Comparison of ENCODE assay signal across 8 cellular contexts in the genomic region with DNA sequence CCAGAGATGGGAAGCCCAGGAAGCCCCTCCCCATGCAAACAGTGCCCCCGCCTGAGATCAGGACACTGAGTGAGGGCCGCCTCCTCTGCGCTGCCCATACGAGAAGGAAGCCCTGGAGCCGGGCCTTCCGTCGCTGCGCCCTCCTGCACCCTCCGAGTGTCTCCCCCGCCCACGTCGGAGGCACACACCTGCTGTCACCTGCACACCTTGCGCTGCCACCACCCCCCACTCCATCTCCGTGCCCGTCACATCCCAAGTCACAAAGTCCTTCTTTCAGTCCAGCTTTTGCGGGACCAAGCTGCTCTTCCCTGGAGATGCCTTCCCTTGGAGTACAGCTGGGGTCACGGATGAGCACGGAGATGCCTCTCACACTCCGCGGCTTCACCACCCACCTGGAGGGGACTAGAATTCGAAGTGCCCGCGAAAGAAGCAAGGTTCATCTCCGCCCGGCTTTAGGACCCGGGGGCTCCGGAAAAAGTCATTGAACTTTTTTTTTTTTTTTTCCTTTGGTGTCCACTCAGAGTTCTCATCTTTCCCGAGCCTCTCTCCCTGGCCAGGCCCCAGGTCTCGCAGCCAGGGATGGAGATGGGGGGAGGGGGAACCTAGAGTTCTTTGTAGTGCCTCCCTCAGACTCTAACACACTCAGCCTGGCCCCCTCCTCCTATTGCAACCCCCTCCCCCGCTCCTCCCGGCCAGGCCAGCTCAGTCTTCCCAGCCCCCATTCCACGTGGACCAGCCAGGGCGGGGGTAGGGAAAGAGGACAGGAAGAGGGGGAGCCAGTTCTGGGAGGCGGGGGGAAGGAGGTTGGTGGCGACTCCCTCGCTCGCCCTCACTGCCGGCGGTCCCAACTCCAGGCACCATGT. TPM values are rescaled to one million over a fixed set of nuclear protein-coding genes. Genes with fewer than 3 reads are reported as not detected.
DNase-seq lines count a peak whose midpoint lies in the region; ATAC-seq and TF ChIP-seq lines count a peak whose summit lies in the region.

A gene with protein sequence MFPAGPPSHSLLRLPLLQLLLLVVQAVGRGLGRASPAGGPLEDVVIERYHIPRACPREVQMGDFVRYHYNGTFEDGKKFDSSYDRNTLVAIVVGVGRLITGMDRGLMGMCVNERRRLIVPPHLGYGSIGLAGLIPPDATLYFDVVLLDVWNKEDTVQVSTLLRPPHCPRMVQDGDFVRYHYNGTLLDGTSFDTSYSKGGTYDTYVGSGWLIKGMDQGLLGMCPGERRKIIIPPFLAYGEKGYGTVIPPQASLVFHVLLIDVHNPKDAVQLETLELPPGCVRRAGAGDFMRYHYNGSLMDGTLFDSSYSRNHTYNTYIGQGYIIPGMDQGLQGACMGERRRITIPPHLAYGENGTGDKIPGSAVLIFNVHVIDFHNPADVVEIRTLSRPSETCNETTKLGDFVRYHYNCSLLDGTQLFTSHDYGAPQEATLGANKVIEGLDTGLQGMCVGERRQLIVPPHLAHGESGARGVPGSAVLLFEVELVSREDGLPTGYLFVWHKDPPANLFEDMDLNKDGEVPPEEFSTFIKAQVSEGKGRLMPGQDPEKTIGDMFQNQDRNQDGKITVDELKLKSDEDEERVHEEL (plus strand): TSS at position 829 of the 863 bp plus-strand sequence. CDS start 31 bp downstream, at position 860.

- H3K36me3 Mint-ChIP-seq in activated CD4-positive, alpha-beta memory T cell treated with anti-CD3 and anti-CD28 coated beads, Interleukin-2, amount 10 ng/mL, durations not matched to agents 7 days and 5 days (ENCODE audit: low read depth): no peaks in the 10 kb centered on the region

- no peak for TF ChIP-seq CTCF in AG04450 (IDR thresholded peaks at IDR 0.05; ENCODE audit: low read depth, low read length)

- H3K9me3 Mint-ChIP-seq in activated CD4-positive, alpha-beta memory T cell treated with anti-CD3 and anti-CD28 coated beads, Interleukin-2, amount 10 ng/mL, durations not matched to agents 7 days and 5 days: no peaks in the 10 kb centered on the region

- peak; percentile 28 for ATAC-seq in GM19372 (IDR thresholded peaks at IDR 0.05; ENCODE audit: low read depth, unreplicated experiment)
- ATAC-seq in HG02885 (IDR thresholded peaks at IDR 0.05; ENCODE audit: poor library complexity, unreplicated experiment): no peak

- peak within 1 kb of the TSS; percentile 83 for H3K27ac ChIP-seq in AG04450 (ENCODE audit: low read depth, low read length)

- in situ Hi-C loops in endometrial microvascular endothelial cells (cut with HindIII; ENCODE audit: inconsistent ontology term, low pct_unique_long_range_greater_than_20kb, low sequenced_read_pairs): no loop called here

- peak within 1 kb of the TSS; percentile 1 for H3K27ac Mint-ChIP-seq in activated CD4-positive, alpha-beta memory T cell treated with anti-CD3 and anti-CD28 coated beads, Interleukin-2, amount 10 ng/mL, durations not matched to agents 7 days and 5 days

- CTCF ChIA-PET in AG04450 (lab: Charles Lee): interaction anchor here (0.7 to 2.1 kb wide), 8 partner anchors 19 to 75 kb away, joined by 3 to 5 read pairs (median 4); a partner anchor contains a TSS
- CTCF ChIA-PET in activated CD4-positive, alpha-beta memory T cell treated with anti-CD3 and anti-CD28 coated beads, Interleukin-2, amount 10 ng/mL, durations not matched to agents 7 days and 5 days (lab: Charles Lee): interaction anchor here (0.7 to 3.2 kb wide), 20 partner anchors 8 to 158 kb away, joined by 3 to 23 read pairs (median 4); a partner anchor contains a TSS

- H3K4me1 Mint-ChIP-seq in activated CD4-positive, alpha-beta memory T cell treated with anti-CD3 and anti-CD28 coated beads, Interleukin-2, amount 10 ng/mL, durations not matched to agents 7 days and 5 days: peaks cover 16% of the 10 kb centered on the region

- POLR2A ChIA-PET in AG04450 (lab: Yijun Ruan, JAX): interaction anchor here (0.5 to 1.8 kb wide), 14 partner anchors 11 to 1010 kb away, joined by 3 to 8 read pairs (median 4); a partner anchor contains a TSS
- POLR2A ChIA-PET in activated CD4-positive, alpha-beta memory T cell treated with anti-CD3 and anti-CD28 coated beads, Interleukin-2, amount 10 ng/mL, durations not matched to agents 7 days and 5 days (lab: Charles Lee): interaction anchor here (1.3 to 2.2 kb wide), 3 partner anchors 51 to 123 kb away, joined by 5 to 12 read pairs (median 8); a partner anchor contains a TSS

- peaks cover 6% of the 10 kb centered on the region; the same call in 1 of the 2 replicates for H3K9me3 ChIP-seq in AG04450 (ENCODE audit: control insufficient read depth, insufficient read depth, low read length)

- peaks cover 19% of the 10 kb centered on the region for H3K27me3 Mint-ChIP-seq in activated CD4-positive, alpha-beta memory T cell treated with anti-CD3 and anti-CD28 coated beads, Interleukin-2, amount 10 ng/mL, durations not matched to agents 7 days and 5 days

- H3K27me3 ChIP-seq in AG04450 (ENCODE audit: control insufficient read depth, insufficient read depth, low read length): no peaks in the 10 kb centered on the region

- H3K4me3 ChIP-seq in AG04450 (ENCODE audit: low read depth, low read length): peak within 1 kb of the TSS; percentile 87

- H3K4me3 Mint-ChIP-seq in activated CD4-positive, alpha-beta memory T cell treated with anti-CD3 and anti-CD28 coated beads, Interleukin-2, amount 10 ng/mL, durations not matched to agents 7 days and 5 days: peak within 1 kb of the TSS; percentile 76

- peak; percentile 80 for DNase-seq in AG04450 (ENCODE audit: low read depth, low spot score)
- DNase-seq in NCI-H2196 treated with DMSO at 0.1 percent for 48 hours (lab: John Stamatoyannopoulos, UW; ENCODE audit: unreplicated experiment): peak; percentile 14
- DNase-seq in activated CD4-positive, alpha-beta memory T cell treated with anti-CD3 and anti-CD28 coated beads, Interleukin-2, amount 10 ng/mL, durations not matched to agents 7 days and 5 days: peak; percentile 25
- peak; percentile 74 to 75 for DNase-seq in lung microvascular endothelial cell (ENCODE audit: low read depth in 2 of 2)
- DNase-seq in stimulated activated CD8-positive, alpha-beta memory T cell treated with anti-CD3 and anti-CD28 coated beads, Interleukin-4, amount 100 ng/mL, for 48 hours: peak; percentile 56

RNA-seq across cellular contexts. Expression of the gene that starts here (rescaled TPM):
- 487 and 624 TPM in 2 replicates for polyA plus RNA-seq in AG04450 (2011; rRNA removed)
- 266 and 344 TPM in 2 replicates for polyA minus RNA-seq in AG04450 (2011; rRNA and poly(A)+ RNA removed)
- total RNA-seq in activated CD4-positive, alpha-beta memory T cell treated with anti-CD3 and anti-CD28 coated beads, Interleukin-2, amount 10 ng/mL, durations not matched to agents 7 days and 5 days: not detected
- total RNA-seq in endometrial microvascular endothelial cells (ENCODE audit: inconsistent ontology term): 166 TPM
- total RNA-seq in lung microvascular endothelial cell: 95.7 and 106 TPM in 2 replicates

Comparison
In these comparisons a context has a peak if more than half of its experiments do, and no peak if none do; other contexts are left out.
1. RNA of the gene that starts here (total RNA-seq): 166 TPM in endometrial microvascular endothelial cells (single experiment) and 95.7 to 106 TPM in lung microvascular endothelial cell; not detected in activated CD4-positive, alpha-beta memory T cell treated with anti-CD3 and anti-CD28 coated beads, Interleukin-2, amount 10 ng/mL, durations not matched to agents 7 days and 5 days; every median in the first group is over 10 times any median in the second.
2. Peak in DNase-seq in activated CD4-positive, alpha-beta memory T cell treated with anti-CD3 and anti-CD28 coated beads, Interleukin-2, amount 10 ng/mL, durations not matched to agents 7 days and 5 days; RNA of the gene not detected or under 1 TPM.
3. DNase-seq: peak in every context shown above with its lines; median percentile 80 in AG04450; 74 in lung microvascular endothelial cell; 56 in stimulated activated CD8-positive, alpha-beta memory T cell treated with anti-CD3 and anti-CD28 coated beads, Interleukin-4, amount 100 ng/mL, for 48 hours; 25 in activated CD4-positive, alpha-beta memory T cell treated with anti-CD3 and anti-CD28 coated beads, Interleukin-2, amount 10 ng/mL, durations not matched to agents 7 days and 5 days; 14 in NCI-H2196 treated with DMSO at 0.1 percent for 48 hours.